In genomic region chr1:84141177-84142003, GRCh38 we compare ENCODE assay signal across 8 cellular contexts. TPM values are rescaled to one million over a fixed set of nuclear protein-coding genes. Genes with fewer than 3 reads are reported as not detected.
DNase-seq lines count a peak whose midpoint lies in the region; ATAC-seq, FAIRE-seq and TF ChIP-seq lines count a peak whose summit lies in the region.

No MANE protein-coding gene starts in this region.

- DNase-seq in D721Med (ENCODE audit: insufficient read length, low spot score): no peak
- DNase-seq in LoVo (ENCODE audit: low spot score): peak; percentile 65
- DNase-seq in naive B cell: peak; percentile 26
- no peak for DNase-seq in activated CD4-positive, alpha-beta T cell treated with anti-CD3 and anti-CD28 coated beads for 36 hours
- no peak for DNase-seq in UCSD-AML1 (lab: John Stamatoyannopoulos, UW; ENCODE audit: unreplicated experiment)

- no peak overlapping the region for H3K27ac Mint-ChIP-seq in brain
- H3K27ac Mint-ChIP-seq in naive B cell: peak overlapping the region in 1 of 6 donors; percentile 29
- H3K27ac Mint-ChIP-seq in activated CD4-positive, alpha-beta T cell treated with anti-CD3 and anti-CD28 coated beads for 36 hours: no peak overlapping the region

- POLR2A ChIA-PET in activated CD4-positive, alpha-beta T cell treated with anti-CD3 and anti-CD28 coated beads for 36 hours (lab: Charles Lee): no interaction called here

- H3K4me1 Mint-ChIP-seq in brain: peaks cover 5% of the 10 kb centered on the region
- peaks cover 19 to 25% (median 19%) of the 10 kb centered on the region in 3 donors for H3K4me1 Mint-ChIP-seq in naive B cell
- H3K4me1 Mint-ChIP-seq in activated CD4-positive, alpha-beta T cell treated with anti-CD3 and anti-CD28 coated beads for 36 hours: peaks cover 22% of the 10 kb centered on the region

- FAIRE-seq in D721Med (lab: Jason Lieb, UNC): no peak

- H3K36me3 Mint-ChIP-seq in brain (peaks cover 12% of the 10 kb centered on the region), naive B cell (no peaks in the 10 kb centered on the region)
- peaks cover 2% of the 10 kb centered on the region for H3K36me3 Mint-ChIP-seq in activated CD4-positive, alpha-beta T cell treated with anti-CD3 and anti-CD28 coated beads for 36 hours (ENCODE audit: low read depth)

- ATAC-seq in naive B cell (ENCODE audit: low read depth in 2 of 2) (no peak), HG03439 (IDR thresholded peaks at IDR 0.05; ENCODE audit: unreplicated experiment) (no peak), HG02885 (IDR thresholded peaks at IDR 0.05; ENCODE audit: poor library complexity, unreplicated experiment) (no peak)
- ATAC-seq in activated CD4-positive, alpha-beta T cell treated with anti-CD3 and anti-CD28 coated beads for 36 hours: no peak

- no peaks in the 10 kb centered on the region for H3K27me3 Mint-ChIP-seq in brain
- no peaks in the 10 kb centered on the region for H3K27me3 Mint-ChIP-seq in naive B cell
- H3K27me3 Mint-ChIP-seq in activated CD4-positive, alpha-beta T cell treated with anti-CD3 and anti-CD28 coated beads for 36 hours: no peaks in the 10 kb centered on the region

- CTCF ChIA-PET in activated CD4-positive, alpha-beta T cell treated with anti-CD3 and anti-CD28 coated beads for 36 hours (lab: Charles Lee): interaction anchor here (0.6 to 4.9 kb wide), 39 partner anchors 8 to 621 kb away, joined by 3 to 74 read pairs (median 3); no protein-coding TSS in a partner anchor

- intact Hi-C loops in activated CD4-positive, alpha-beta T cell treated with anti-CD3 and anti-CD28 coated beads for 36 hours (cut with DNase I, micrococcal nuclease): loop anchor here (1.0 to 10.0 kb wide), 13 partner anchors 292 to 796 kb away; partner anchors contain the start of genes GNG5 (in 2 of the 2), SPATA1 (in 2 of the 2), CTBS (in 1 of the 2) and RPF1 (in 1 of the 2)

- H3K4me3 Mint-ChIP-seq in brain: no peak overlapping the region
- H3K4me3 Mint-ChIP-seq in naive B cell: no peak overlapping the region
- H3K4me3 Mint-ChIP-seq in activated CD4-positive, alpha-beta T cell treated with anti-CD3 and anti-CD28 coated beads for 36 hours: no peak overlapping the region

- H3K9me3 Mint-ChIP-seq in brain (peaks cover 5 to 18% (median 10%) of the 10 kb centered on the region in 5 experiments), naive B cell (peaks cover 0 to 5% (median 4%) of the 10 kb centered on the region in 7 donors)
- peaks cover 3% of the 10 kb centered on the region for H3K9me3 Mint-ChIP-seq in activated CD4-positive, alpha-beta T cell treated with anti-CD3 and anti-CD28 coated beads for 36 hours (ENCODE audit: low read depth)

- TF ChIP-seq CTCF in D721Med (IDR thresholded peaks at IDR 0.05; ENCODE audit: insufficient read depth, missing control alignments): peak; percentile 43
- TF ChIP-seq CTCF in brain (conservative IDR thresholded peaks at IDR 0.05): peak; percentile 65 to 75

RNA-seq across cellular contexts. Expression of gene PRKACB, which starts 2.7 kb away (rescaled TPM):
- polyA plus RNA-seq in brain (ENCODE audit: insufficient read depth, low read depth, low replicate concordance) (25.4 TPM), naive B cell (ENCODE audit: low read depth in 6 of 6) (10 to 100 TPM; 58.2 to 87.1 (median 66.4) TPM)
- 10 to 100 TPM; 22.2 to 25.5 TPM for total RNA-seq in activated CD4-positive, alpha-beta T cell treated with anti-CD3 and anti-CD28 coated beads for 36 hours

Comparison
In these comparisons a context has a peak if more than half of its experiments do, and no peak if none do; other contexts are left out.
1. DNase-seq: peak in LoVo (single experiment) and naive B cell (single experiment); none in D721Med (single experiment), activated CD4-positive, alpha-beta T cell treated with anti-CD3 and anti-CD28 coated beads for 36 hours (single experiment) and UCSD-AML1 (single experiment).